Comparison of ENCODE assay signal across 9 cellular contexts in genomic region chr11:18243783-18244362, GRCh38. TPM values are rescaled to one million over a fixed set of nuclear protein-coding genes. Genes with fewer than 3 reads are reported as not detected.
DNase-seq lines count a peak whose midpoint lies in the region; ATAC-seq and TF ChIP-seq lines count a peak whose summit lies in the region.
"Had no signal": no experiment of that assay in that cellular context is flagged by ENCODE, and none has a peak within 500 bp of the region (broad histone marks: within the 10 kb centered on the region; RNA-seq: fewer than 3 reads in every experiment).

No MANE protein-coding gene starts in this region.

- no peaks in the 10 kb centered on the region for H3K27me3 ChIP-seq in iPS DF 6.9 (ENCODE audit: control insufficient read depth, insufficient read depth, low read length)

- no peaks in the 10 kb centered on the region for H3K4me1 ChIP-seq in iPS DF 6.9 (ENCODE audit: control insufficient read depth, insufficient read depth, low read length)

- H3K36me3 ChIP-seq in iPS DF 6.9 (ENCODE audit: control insufficient read depth, insufficient read depth, low read length) = no peaks in the 10 kb centered on the region

- H3K4me3 ChIP-seq in LNCaP clone FGC (ENCODE audit: low read depth, low read length) (no peak overlapping the region), iPS DF 6.9 (ENCODE audit: low read length) (no peak overlapping the region)

- no peak overlapping the region for H3K27ac ChIP-seq in iPS DF 6.9 (ENCODE audit: low read length)
- H3K27ac ChIP-seq: epithelial cell of prostate had no signal

- H3K9me3 Mint-ChIP-seq in activated naive CD8-positive, alpha-beta T cell treated with anti-CD3 and anti-CD28 coated beads for 36 hours = peaks cover 2% of the 10 kb centered on the region

- peaks cover 7% of the 10 kb centered on the region for H3K4me1 Mint-ChIP-seq in activated naive CD8-positive, alpha-beta T cell treated with anti-CD3 and anti-CD28 coated beads for 36 hours

- TF ChIP-seq CTCF in LNCaP clone FGC (IDR thresholded peaks at IDR 0.05; ENCODE audit: control insufficient read depth, extremely low read depth, insufficient read depth) = peak; percentile 73

- H3K27ac Mint-ChIP-seq in activated naive CD8-positive, alpha-beta T cell treated with anti-CD3 and anti-CD28 coated beads for 36 hours = no peak overlapping the region

- DNase-seq in ELF-1 (ENCODE audit: low read depth, low spot score) (peak; percentile 80), LNCaP clone FGC (ENCODE audit: low read depth) (peak; percentile 43), SK-MEL-5 (ENCODE audit: low read depth, low spot score) (peak; percentile 84), iPS DF 6.9 (ENCODE audit: low read depth, low spot score) (peak; percentile 41)
- DNase-seq in activated naive CD8-positive, alpha-beta T cell treated with anti-CD3 and anti-CD28 coated beads for 36 hours = peak; percentile 47
- peak; percentile 22 for DNase-seq in stimulated activated CD4-positive, alpha-beta T cell treated with anti-CD3 and anti-CD28 coated beads, Interleukin-2, amount 100 ng/mL, for 4 hours (ENCODE audit: low read depth)

- H3K9me3 ChIP-seq in iPS DF 6.9 (ENCODE audit: control insufficient read depth, insufficient read depth, low read length) = no peaks in the 10 kb centered on the region

- no peaks in the 10 kb centered on the region for H3K36me3 Mint-ChIP-seq in activated naive CD8-positive, alpha-beta T cell treated with anti-CD3 and anti-CD28 coated beads for 36 hours

- H3K27me3 Mint-ChIP-seq in activated naive CD8-positive, alpha-beta T cell treated with anti-CD3 and anti-CD28 coated beads for 36 hours = peaks cover 7% of the 10 kb centered on the region

- H3K4me3 Mint-ChIP-seq in activated naive CD8-positive, alpha-beta T cell treated with anti-CD3 and anti-CD28 coated beads for 36 hours = no peak overlapping the region

- WGBS in iPS DF 6.9 (ENCODE audit: insufficient coverage, insufficient read length) = no CpG with 5 or more reads among the region's 1 CpG

- in situ Hi-C loops in SK-MEL-5 (cut with HindIII; ENCODE audit: low pct_unique_long_range_greater_than_20kb, low sequenced_read_pairs) = no loop called here

- ATAC-seq in GM21515 (IDR thresholded peaks at IDR 0.05; ENCODE audit: unreplicated experiment) (no peak), GM18861 (IDR thresholded peaks at IDR 0.05; ENCODE audit: unreplicated experiment) (no peak)

RNA-seq across cellular contexts. Expression of gene SAA2, which starts 4.6 kb away (rescaled TPM):
- total RNA-seq in SK-MEL-5 (2014; rRNA removed; shearing (Covaris generic)) = not detected in 2 replicates
- 0.52 TPM in 1 of 2 replicates, not detected in the other for polyA plus RNA-seq in SK-MEL-5 (2015; cell fraction: cytosol; rRNA removed)
- 1.7 TPM in 1 of 2 replicates, not detected in the other for polyA plus RNA-seq in SK-MEL-5 (2015; cell fraction: nucleus; rRNA removed)
- total RNA-seq in activated naive CD8-positive, alpha-beta T cell treated with anti-CD3 and anti-CD28 coated beads for 36 hours = not detected

RNA-seq across cellular contexts. Expression of gene SAA4, which starts 7.3 kb away (rescaled TPM):
- not detected in 2 replicates for total RNA-seq in SK-MEL-5 (2014; rRNA removed; shearing (Covaris generic))
- not detected in 2 replicates for polyA plus RNA-seq in SK-MEL-5 (2015; cell fraction: cytosol; rRNA removed)
- polyA plus RNA-seq in SK-MEL-5 (2015; cell fraction: nucleus; rRNA removed) = not detected in 2 replicates
- not detected for total RNA-seq in activated naive CD8-positive, alpha-beta T cell treated with anti-CD3 and anti-CD28 coated beads for 36 hours

RNA-seq across cellular contexts. Expression of gene SAA1, which starts 22.2 kb away (rescaled TPM):
- total RNA-seq in SK-MEL-5 (2014; rRNA removed; shearing (Covaris generic)) = 0.40 TPM in 1 of 2 replicates, not detected in the other
- 0.48 and 0.65 TPM in 2 replicates for polyA plus RNA-seq in SK-MEL-5 (2015; cell fraction: cytosol; rRNA removed)
- not detected in 2 replicates for polyA plus RNA-seq in SK-MEL-5 (2015; cell fraction: nucleus; rRNA removed)
- total RNA-seq in activated naive CD8-positive, alpha-beta T cell treated with anti-CD3 and anti-CD28 coated beads for 36 hours = not detected

Comparison
In these comparisons a context has a peak if more than half of its experiments do, and no peak if none do; other contexts are left out.
1. DNase-seq: peak in every context shown above with its lines; median percentile 84 in SK-MEL-5; 80 in ELF-1; 47 in activated naive CD8-positive, alpha-beta T cell treated with anti-CD3 and anti-CD28 coated beads for 36 hours; 43 in LNCaP clone FGC; 41 in iPS DF 6.9; 22 in stimulated activated CD4-positive, alpha-beta T cell treated with anti-CD3 and anti-CD28 coated beads, Interleukin-2, amount 100 ng/mL, for 4 hours.